In the genomic region with DNA sequence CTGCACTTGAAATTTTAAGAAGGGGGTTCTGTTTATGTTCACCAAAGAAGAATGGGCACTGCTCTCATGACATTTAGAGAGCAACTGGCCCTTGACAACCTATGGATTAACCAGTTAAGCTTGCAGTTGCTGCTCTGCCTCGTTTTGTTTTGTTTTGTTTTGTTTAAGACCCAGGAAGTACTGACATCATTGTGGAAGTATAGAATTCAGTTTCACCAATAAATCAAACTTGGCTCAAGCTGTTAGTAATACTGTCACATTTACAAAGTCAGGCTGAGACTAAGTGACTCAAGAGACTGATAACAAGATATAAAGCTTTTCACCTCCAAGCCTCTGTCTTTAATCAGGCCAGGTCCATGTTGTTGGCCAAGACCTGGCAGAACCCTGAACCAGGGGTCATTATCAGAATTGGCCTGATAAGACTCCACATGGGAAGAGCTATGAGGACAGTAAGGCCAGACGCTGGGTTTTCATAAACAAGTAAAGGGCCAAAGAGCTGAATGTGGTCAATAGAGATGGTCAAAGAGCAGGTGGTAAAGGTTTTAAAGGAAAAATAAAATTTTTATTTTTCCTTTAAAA, we compare ENCODE assay signal across 1 cellular context.
TF ChIP-seq lines count a peak whose summit lies in the region.

No MANE protein-coding gene starts in this region.

TF ChIP-seq in HEK293, 187 proteins besides CTCF, POLR2A, EP300 and RAD21 (continued from another document and continues in another):
- TF ChIP-seq, protein P1, sequence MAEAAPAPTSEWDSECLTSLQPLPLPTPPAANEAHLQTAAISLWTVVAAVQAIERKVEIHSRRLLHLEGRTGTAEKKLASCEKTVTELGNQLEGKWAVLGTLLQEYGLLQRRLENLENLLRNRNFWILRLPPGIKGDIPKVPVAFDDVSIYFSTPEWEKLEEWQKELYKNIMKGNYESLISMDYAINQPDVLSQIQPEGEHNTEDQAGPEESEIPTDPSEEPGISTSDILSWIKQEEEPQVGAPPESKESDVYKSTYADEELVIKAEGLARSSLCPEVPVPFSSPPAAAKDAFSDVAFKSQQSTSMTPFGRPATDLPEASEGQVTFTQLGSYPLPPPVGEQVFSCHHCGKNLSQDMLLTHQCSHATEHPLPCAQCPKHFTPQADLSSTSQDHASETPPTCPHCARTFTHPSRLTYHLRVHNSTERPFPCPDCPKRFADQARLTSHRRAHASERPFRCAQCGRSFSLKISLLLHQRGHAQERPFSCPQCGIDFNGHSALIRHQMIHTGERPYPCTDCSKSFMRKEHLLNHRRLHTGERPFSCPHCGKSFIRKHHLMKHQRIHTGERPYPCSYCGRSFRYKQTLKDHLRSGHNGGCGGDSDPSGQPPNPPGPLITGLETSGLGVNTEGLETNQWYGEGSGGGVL (tag by site-specific recombination; IDR thresholded peaks at IDR 0.05): no peak
- TF ChIP-seq ZNF558 (tag by site-specific recombination; IDR thresholded peaks at IDR 0.05) (no peak), ZBTB7A (tag by site-specific recombination; IDR thresholded peaks at IDR 0.05; ENCODE audit: low read depth) (no peak), ZSCAN16 (tag by site-specific recombination; IDR thresholded peaks at IDR 0.05) (no peak), ZSCAN23 (tag by site-specific recombination; IDR thresholded peaks at IDR 0.05) (no peak), ZEB2 (tag by site-specific recombination; IDR thresholded peaks at IDR 0.05) (peak; percentile 64; the same call in 1 of the 2 replicates), YY1 (tag by site-specific recombination; IDR thresholded peaks at IDR 0.05) (no peak), FEZF1 (tag by site-specific recombination; IDR thresholded peaks at IDR 0.05) (peak; percentile 84), SETDB1 (IDR thresholded peaks at IDR 0.05; ENCODE audit: insufficient read length, low read length) (no peak), ZNF548 (tag by site-specific recombination; IDR thresholded peaks at IDR 0.05) (no peak), PRDM1 (tag by site-specific recombination; IDR thresholded peaks at IDR 0.05) (no peak), SP2 (tag by site-specific recombination; IDR thresholded peaks at IDR 0.05) (no peak), ZNF596 (tag by site-specific recombination; IDR thresholded peaks at IDR 0.05) (no peak), ZNF623 (tag by site-specific recombination; IDR thresholded peaks at IDR 0.05) (no peak), RBAK (tag by site-specific recombination; IDR thresholded peaks at IDR 0.05) (no peak), ZNF473 (tag by site-specific recombination; IDR thresholded peaks at IDR 0.05) (no peak), ZNF248 (tag by site-specific recombination; IDR thresholded peaks at IDR 0.05) (no peak), ZNF585B (tag by site-specific recombination; IDR thresholded peaks at IDR 0.05) (no peak), ZNF785 (tag by site-specific recombination; IDR thresholded peaks at IDR 0.05) (no peak), ZNF677 (tag by site-specific recombination; IDR thresholded peaks at IDR 0.05) (no peak), SP3 (tag by site-specific recombination; IDR thresholded peaks at IDR 0.05) (no peak), ZNF560 (tag by site-specific recombination; IDR thresholded peaks at IDR 0.05; ENCODE audit: borderline replicate concordance) (no peak), ZNF394 (tag by site-specific recombination; IDR thresholded peaks at IDR 0.05; ENCODE audit: borderline replicate concordance) (no peak), ZNF843 (tag by site-specific recombination; IDR thresholded peaks at IDR 0.05) (peak; percentile 77), ZBTB8A (tag by site-specific recombination; IDR thresholded peaks at IDR 0.05) (no peak), ZNF600 (tag by site-specific recombination; IDR thresholded peaks at IDR 0.05) (peak; percentile 51; the same call in 1 of the 2 replicates), ZNF37A (tag by site-specific recombination; IDR thresholded peaks at IDR 0.05) (no peak)
- TF ChIP-seq, protein P2, sequence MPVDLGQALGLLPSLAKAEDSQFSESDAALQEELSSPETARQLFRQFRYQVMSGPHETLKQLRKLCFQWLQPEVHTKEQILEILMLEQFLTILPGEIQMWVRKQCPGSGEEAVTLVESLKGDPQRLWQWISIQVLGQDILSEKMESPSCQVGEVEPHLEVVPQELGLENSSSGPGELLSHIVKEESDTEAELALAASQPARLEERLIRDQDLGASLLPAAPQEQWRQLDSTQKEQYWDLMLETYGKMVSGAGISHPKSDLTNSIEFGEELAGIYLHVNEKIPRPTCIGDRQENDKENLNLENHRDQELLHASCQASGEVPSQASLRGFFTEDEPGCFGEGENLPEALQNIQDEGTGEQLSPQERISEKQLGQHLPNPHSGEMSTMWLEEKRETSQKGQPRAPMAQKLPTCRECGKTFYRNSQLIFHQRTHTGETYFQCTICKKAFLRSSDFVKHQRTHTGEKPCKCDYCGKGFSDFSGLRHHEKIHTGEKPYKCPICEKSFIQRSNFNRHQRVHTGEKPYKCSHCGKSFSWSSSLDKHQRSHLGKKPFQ (tag by site-specific recombination; IDR thresholded peaks at IDR 0.05): no peak
- TF ChIP-seq, protein P3, sequence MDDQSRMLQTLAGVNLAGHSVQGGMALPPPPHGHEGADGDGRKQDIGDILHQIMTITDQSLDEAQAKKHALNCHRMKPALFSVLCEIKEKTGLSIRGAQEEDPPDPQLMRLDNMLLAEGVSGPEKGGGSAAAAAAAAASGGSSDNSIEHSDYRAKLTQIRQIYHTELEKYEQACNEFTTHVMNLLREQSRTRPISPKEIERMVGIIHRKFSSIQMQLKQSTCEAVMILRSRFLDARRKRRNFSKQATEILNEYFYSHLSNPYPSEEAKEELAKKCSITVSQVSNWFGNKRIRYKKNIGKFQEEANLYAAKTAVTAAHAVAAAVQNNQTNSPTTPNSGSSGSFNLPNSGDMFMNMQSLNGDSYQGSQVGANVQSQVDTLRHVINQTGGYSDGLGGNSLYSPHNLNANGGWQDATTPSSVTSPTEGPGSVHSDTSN (CRISPR knock-in tag; IDR thresholded peaks at IDR 0.05): no peak
- TF ChIP-seq, protein P4, sequence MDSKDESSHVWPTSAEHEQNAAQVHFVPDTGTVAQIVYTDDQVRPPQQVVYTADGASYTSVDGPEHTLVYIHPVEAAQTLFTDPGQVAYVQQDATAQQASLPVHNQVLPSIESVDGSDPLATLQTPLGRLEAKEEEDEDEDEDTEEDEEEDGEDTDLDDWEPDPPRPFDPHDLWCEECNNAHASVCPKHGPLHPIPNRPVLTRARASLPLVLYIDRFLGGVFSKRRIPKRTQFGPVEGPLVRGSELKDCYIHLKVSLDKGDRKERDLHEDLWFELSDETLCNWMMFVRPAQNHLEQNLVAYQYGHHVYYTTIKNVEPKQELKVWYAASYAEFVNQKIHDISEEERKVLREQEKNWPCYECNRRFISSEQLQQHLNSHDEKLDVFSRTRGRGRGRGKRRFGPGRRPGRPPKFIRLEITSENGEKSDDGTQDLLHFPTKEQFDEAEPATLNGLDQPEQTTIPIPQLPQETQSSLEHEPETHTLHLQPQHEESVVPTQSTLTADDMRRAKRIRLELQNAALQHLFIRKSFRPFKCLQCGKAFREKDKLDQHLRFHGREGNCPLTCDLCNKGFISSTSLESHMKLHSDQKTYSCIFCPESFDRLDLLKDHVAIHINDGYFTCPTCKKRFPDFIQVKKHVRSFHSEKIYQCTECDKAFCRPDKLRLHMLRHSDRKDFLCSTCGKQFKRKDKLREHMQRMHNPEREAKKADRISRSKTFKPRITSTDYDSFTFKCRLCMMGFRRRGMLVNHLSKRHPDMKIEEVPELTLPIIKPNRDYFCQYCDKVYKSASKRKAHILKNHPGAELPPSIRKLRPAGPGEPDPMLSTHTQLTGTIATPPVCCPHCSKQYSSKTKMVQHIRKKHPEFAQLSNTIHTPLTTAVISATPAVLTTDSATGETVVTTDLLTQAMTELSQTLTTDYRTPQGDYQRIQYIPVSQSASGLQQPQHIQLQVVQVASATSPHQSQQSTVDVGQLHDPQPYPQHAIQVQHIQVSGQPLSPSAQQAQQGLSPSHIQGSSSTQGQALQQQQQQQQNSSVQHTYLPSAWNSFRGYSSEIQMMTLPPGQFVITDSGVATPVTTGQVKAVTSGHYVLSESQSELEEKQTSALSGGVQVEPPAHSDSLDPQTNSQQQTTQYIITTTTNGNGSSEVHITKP (tag by site-specific recombination; IDR thresholded peaks at IDR 0.05): no peak
- TF ChIP-seq, protein P5, sequence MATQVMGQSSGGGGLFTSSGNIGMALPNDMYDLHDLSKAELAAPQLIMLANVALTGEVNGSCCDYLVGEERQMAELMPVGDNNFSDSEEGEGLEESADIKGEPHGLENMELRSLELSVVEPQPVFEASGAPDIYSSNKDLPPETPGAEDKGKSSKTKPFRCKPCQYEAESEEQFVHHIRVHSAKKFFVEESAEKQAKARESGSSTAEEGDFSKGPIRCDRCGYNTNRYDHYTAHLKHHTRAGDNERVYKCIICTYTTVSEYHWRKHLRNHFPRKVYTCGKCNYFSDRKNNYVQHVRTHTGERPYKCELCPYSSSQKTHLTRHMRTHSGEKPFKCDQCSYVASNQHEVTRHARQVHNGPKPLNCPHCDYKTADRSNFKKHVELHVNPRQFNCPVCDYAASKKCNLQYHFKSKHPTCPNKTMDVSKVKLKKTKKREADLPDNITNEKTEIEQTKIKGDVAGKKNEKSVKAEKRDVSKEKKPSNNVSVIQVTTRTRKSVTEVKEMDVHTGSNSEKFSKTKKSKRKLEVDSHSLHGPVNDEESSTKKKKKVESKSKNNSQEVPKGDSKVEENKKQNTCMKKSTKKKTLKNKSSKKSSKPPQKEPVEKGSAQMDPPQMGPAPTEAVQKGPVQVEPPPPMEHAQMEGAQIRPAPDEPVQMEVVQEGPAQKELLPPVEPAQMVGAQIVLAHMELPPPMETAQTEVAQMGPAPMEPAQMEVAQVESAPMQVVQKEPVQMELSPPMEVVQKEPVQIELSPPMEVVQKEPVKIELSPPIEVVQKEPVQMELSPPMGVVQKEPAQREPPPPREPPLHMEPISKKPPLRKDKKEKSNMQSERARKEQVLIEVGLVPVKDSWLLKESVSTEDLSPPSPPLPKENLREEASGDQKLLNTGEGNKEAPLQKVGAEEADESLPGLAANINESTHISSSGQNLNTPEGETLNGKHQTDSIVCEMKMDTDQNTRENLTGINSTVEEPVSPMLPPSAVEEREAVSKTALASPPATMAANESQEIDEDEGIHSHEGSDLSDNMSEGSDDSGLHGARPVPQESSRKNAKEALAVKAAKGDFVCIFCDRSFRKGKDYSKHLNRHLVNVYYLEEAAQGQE (tag by site-specific recombination; IDR thresholded peaks at IDR 0.05): no peak
- TF ChIP-seq, protein P6, sequence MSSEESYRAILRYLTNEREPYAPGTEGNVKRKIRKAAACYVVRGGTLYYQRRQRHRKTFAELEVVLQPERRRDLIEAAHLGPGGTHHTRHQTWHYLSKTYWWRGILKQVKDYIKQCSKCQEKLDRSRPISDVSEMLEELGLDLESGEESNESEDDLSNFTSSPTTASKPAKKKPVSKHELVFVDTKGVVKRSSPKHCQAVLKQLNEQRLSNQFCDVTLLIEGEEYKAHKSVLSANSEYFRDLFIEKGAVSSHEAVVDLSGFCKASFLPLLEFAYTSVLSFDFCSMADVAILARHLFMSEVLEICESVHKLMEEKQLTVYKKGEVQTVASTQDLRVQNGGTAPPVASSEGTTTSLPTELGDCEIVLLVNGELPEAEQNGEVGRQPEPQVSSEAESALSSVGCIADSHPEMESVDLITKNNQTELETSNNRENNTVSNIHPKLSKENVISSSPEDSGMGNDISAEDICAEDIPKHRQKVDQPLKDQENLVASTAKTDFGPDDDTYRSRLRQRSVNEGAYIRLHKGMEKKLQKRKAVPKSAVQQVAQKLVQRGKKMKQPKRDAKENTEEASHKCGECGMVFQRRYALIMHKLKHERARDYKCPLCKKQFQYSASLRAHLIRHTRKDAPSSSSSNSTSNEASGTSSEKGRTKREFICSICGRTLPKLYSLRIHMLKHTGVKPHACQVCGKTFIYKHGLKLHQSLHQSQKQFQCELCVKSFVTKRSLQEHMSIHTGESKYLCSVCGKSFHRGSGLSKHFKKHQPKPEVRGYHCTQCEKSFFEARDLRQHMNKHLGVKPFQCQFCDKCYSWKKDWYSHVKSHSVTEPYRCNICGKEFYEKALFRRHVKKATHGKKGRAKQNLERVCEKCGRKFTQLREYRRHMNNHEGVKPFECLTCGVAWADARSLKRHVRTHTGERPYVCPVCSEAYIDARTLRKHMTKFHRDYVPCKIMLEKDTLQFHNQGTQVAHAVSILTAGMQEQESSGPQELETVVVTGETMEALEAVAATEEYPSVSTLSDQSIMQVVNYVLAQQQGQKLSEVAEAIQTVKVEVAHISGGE (tag by site-specific recombination; conservative IDR thresholded peaks at IDR 0.05; ENCODE audit: low read depth): no peak
- TF ChIP-seq, protein P7, sequence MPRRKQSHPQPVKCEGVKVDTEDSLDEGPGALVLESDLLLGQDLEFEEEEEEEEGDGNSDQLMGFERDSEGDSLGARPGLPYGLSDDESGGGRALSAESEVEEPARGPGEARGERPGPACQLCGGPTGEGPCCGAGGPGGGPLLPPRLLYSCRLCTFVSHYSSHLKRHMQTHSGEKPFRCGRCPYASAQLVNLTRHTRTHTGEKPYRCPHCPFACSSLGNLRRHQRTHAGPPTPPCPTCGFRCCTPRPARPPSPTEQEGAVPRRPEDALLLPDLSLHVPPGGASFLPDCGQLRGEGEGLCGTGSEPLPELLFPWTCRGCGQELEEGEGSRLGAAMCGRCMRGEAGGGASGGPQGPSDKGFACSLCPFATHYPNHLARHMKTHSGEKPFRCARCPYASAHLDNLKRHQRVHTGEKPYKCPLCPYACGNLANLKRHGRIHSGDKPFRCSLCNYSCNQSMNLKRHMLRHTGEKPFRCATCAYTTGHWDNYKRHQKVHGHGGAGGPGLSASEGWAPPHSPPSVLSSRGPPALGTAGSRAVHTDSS (tag by site-specific recombination; IDR thresholded peaks at IDR 0.05): no peak
- TF ChIP-seq, protein P8, sequence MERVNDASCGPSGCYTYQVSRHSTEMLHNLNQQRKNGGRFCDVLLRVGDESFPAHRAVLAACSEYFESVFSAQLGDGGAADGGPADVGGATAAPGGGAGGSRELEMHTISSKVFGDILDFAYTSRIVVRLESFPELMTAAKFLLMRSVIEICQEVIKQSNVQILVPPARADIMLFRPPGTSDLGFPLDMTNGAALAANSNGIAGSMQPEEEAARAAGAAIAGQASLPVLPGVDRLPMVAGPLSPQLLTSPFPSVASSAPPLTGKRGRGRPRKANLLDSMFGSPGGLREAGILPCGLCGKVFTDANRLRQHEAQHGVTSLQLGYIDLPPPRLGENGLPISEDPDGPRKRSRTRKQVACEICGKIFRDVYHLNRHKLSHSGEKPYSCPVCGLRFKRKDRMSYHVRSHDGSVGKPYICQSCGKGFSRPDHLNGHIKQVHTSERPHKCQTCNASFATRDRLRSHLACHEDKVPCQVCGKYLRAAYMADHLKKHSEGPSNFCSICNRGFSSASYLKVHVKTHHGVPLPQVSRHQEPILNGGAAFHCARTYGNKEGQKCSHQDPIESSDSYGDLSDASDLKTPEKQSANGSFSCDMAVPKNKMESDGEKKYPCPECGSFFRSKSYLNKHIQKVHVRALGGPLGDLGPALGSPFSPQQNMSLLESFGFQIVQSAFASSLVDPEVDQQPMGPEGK (tag by site-specific recombination; IDR thresholded peaks at IDR 0.05): no peak
- TF ChIP-seq, protein P9, sequence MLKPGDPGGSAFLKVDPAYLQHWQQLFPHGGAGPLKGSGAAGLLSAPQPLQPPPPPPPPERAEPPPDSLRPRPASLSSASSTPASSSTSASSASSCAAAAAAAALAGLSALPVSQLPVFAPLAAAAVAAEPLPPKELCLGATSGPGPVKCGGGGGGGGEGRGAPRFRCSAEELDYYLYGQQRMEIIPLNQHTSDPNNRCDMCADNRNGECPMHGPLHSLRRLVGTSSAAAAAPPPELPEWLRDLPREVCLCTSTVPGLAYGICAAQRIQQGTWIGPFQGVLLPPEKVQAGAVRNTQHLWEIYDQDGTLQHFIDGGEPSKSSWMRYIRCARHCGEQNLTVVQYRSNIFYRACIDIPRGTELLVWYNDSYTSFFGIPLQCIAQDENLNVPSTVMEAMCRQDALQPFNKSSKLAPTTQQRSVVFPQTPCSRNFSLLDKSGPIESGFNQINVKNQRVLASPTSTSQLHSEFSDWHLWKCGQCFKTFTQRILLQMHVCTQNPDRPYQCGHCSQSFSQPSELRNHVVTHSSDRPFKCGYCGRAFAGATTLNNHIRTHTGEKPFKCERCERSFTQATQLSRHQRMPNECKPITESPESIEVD (tag by site-specific recombination; IDR thresholded peaks at IDR 0.05): 0 out of 2 replicates have a peak, but pooled peaks have one; percentile 36
